28 cellular contexts compared by ENCODE assay signal in the genomic region with DNA sequence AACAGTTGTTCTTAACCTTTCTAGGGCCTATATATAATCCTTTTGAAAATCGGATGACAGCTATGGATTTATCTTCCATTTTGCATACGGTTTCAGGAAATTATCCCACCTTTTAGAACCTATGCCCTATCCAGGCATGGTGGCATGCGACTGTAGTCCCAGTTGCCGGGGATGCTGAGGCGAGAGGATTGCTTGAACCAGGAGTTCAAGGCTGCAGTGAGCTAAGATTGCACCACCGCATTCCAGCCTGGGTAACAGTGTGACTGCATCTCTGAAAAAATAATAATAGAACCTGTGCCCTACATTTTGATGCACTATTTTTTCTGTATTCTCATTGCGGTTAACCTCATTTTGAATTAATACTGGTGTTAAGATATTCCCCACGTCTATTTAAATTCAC.
"Had no signal": no experiment of that assay in that cellular context is flagged by ENCODE, and none has a peak within 500 bp of the region (broad histone marks: within the 10 kb centered on the region; RNA-seq: fewer than 3 reads in every experiment).

No MANE protein-coding gene starts in this region.

- H3K4me1 ChIP-seq: ascending aorta, breast epithelium, esophagus muscularis mucosa, foreskin keratinocyte, gastrocnemius medialis had no signal

- ATAC-seq: activated CD4-positive, alpha-beta T cell treated with anti-CD3 and anti-CD28 coated beads for 36 hours; activated T-helper 17 cell treated with anti-CD3 and anti-CD28 coated beads, Interleukin-2, amount 50 U/mL, for 72 hours; effector memory CD8-positive, alpha-beta T cell; foreskin keratinocyte; gastrocnemius medialis had no signal

- DNase-seq: activated CD4-positive, alpha-beta memory T cell treated with anti-CD3 and anti-CD28 coated beads for 36 hours; activated CD4-positive, alpha-beta T cell treated with anti-CD3 and anti-CD28 coated beads for 36 hours; activated CD4-positive, alpha-beta T cell treated with anti-CD3 and anti-CD28 coated beads, Interleukin-2, amount 10 ng/mL, durations not matched to agents 24 days and 14 days; activated CD4-positive, CD25-positive, alpha-beta regulatory T cell; activated CD4-positive, CD25-positive, alpha-beta regulatory T cell treated with anti-CD3 and anti-CD28 coated beads, Interleukin-2, amount 50 U/mL, for 72 hours; activated CD8-positive, alpha-beta memory T cell treated with anti-CD3 and anti-CD28 coated beads for 24 hours; activated effector memory CD4-positive, alpha-beta T cell treated with Interleukin-2 at 50 U/mL for 16 hours; activated gamma-delta T cell treated with Interleukin-2 at 50 U/mL for 16 hours; activated naive CD4-positive, alpha-beta T cell treated with anti-CD3 and anti-CD28 coated beads, Interleukin-2, amount 50 U/mL, for 16 hours; activated naive CD4-positive, alpha-beta T cell treated with Interleukin-2 at 50 U/mL for 16 hours; activated T-cell treated with anti-CD3 and anti-CD28 coated beads, Interleukin-2, amount 50 U/mL, for 4 hours; amygdala; central memory CD4-positive, alpha-beta T cell; cerebellar nuclear complex; dorsolateral prefrontal cortex; effector CD4-positive, alpha-beta T cell; effector memory CD8-positive, alpha-beta T cell; erythroblast; foreskin keratinocyte; gastrocnemius medialis; glutamatergic neuron; T-helper 2 cell had no signal

- H3K36me3 ChIP-seq: breast epithelium had no signal

- H3K9me3 ChIP-seq: ascending aorta, breast epithelium, esophagus muscularis mucosa, gastrocnemius medialis had no signal

- H3K27me3 ChIP-seq: ascending aorta, breast epithelium, cardiac muscle cell, dorsolateral prefrontal cortex, esophagus muscularis mucosa, foreskin keratinocyte, gastrocnemius medialis had no signal

- H3K4me3 ChIP-seq: ascending aorta, breast epithelium, cardiac muscle cell, coronary artery, dorsolateral prefrontal cortex, esophagus muscularis mucosa, gastrocnemius medialis had no signal

- H3K27ac ChIP-seq: ascending aorta, breast epithelium, cardiac muscle cell, coronary artery, dorsolateral prefrontal cortex, esophagus muscularis mucosa, foreskin keratinocyte, gastrocnemius medialis had no signal
